23 cellular contexts compared by ENCODE assay signal in genomic region chr7:128422856-128423255, GRCh38. TPM values are rescaled to one million over a fixed set of nuclear protein-coding genes. Genes with fewer than 3 reads are reported as not detected.
A peak's percentile ranks its signal among the peaks of the same experiment; 100 is the strongest.
DNase-seq lines count a peak whose midpoint lies in the region; ATAC-seq and TF ChIP-seq lines count a peak whose summit lies in the region.
"Had no signal": no experiment of that assay in that cellular context is flagged by ENCODE, and none has a peak within 500 bp of the region (broad histone marks: within the 10 kb centered on the region; RNA-seq: fewer than 3 reads in every experiment).

No MANE protein-coding gene starts in this region.

- no peaks in the 10 kb centered on the region for H3K9me3 ChIP-seq in left ventricle myocardium inferior (replicated peaks)
- H3K9me3 ChIP-seq: ascending aorta, BE2C, SJSA1, tibial nerve had no signal

- POLR2A ChIA-PET in RWPE1 (lab: Yijun Ruan, JAX; ENCODE audit: low non-redundant PET), result no interaction called here

- no peaks in the 10 kb centered on the region for H3K36me3 ChIP-seq in left ventricle myocardium inferior
- H3K36me3 ChIP-seq: ascending aorta, BE2C, SJSA1, tibial nerve had no signal

- intact Hi-C loops in Right ventricle myocardium inferior (cut with DNase I), result no loop called here
- intact Hi-C loops in cardiac septum (cut with DNase I), result no loop called here
- intact Hi-C loops in left ventricle myocardium inferior (cut with micrococcal nuclease), result no loop called here

- ATAC-seq in Right ventricle myocardium inferior, result peak; percentile 64
- no peak for ATAC-seq in GM18907 (IDR thresholded peaks at IDR 0.05; ENCODE audit: unreplicated experiment)
- ATAC-seq: Panc1 had no signal

- CTCF ChIA-PET in RWPE1 (lab: Yijun Ruan, JAX), result interaction anchor here (1.2 kb wide), 1 partner anchor 75 kb away, joined by 4 read pairs; no protein-coding TSS in a partner anchor

- no peak for TF ChIP-seq CTCF in left ventricle myocardium inferior (IDR thresholded peaks at IDR 0.05; ENCODE audit: borderline replicate concordance)
- TF ChIP-seq CTCF in RWPE1 (conservative IDR thresholded peaks at IDR 0.05; ENCODE audit: low read depth), result no peak

- H3K27ac ChIP-seq in left ventricle myocardium inferior (replicated peaks) (peak overlapping the region; percentile 39), RWPE1 (no peak overlapping the region)
- H3K27ac ChIP-seq: ascending aorta, SJSA1, skin epidermis, tibial nerve had no signal

- DNase-seq in Right ventricle myocardium inferior (ENCODE audit: missing footprints) (peak; percentile 73), cardiac septum (ENCODE audit: low spot score) (no peak), SKM-1 (lab: John Stamatoyannopoulos, UW; ENCODE audit: unreplicated experiment) (peak; percentile 76), left ventricle myocardium inferior (peak; percentile 67), RWPE1 (ENCODE audit: low spot score) (no peak), D341Med (ENCODE audit: low spot score) (no peak)
- DNase-seq: activated B cell treated with CpG ODN at 0.5 μM for 24 hours; activated CD4-positive, alpha-beta T cell treated with anti-CD3 and anti-CD28 coated beads, Interleukin-2, amount 50 U/mL, for 4 hours; activated CD8-positive, alpha-beta memory T cell treated with anti-CD3 and anti-CD28 coated beads, Interleukin-2, amount 50 U/mL, for 48 hours; BE2C; GOT3; HFFc6; hippocampal formation; naive B cell; NCI-H1417; occipital lobe; T-helper 1 cell had no signal

- no peaks in the 10 kb centered on the region for H3K27me3 ChIP-seq in left ventricle myocardium inferior (ENCODE audit: low read depth)
- H3K27me3 ChIP-seq: ascending aorta, BE2C, SJSA1, tibial nerve had no signal

- H3K4me3 ChIP-seq in left ventricle myocardium inferior, result no peak overlapping the region
- H3K4me3 ChIP-seq: ascending aorta, SJSA1, skin epidermis, tibial nerve had no signal

- H3K4me1 ChIP-seq in left ventricle myocardium inferior, result peaks cover 16% of the 10 kb centered on the region
- H3K4me1 ChIP-seq: ascending aorta, SJSA1 had no signal

RNA-seq across cellular contexts. Expression of gene IMPDH1, which starts 13.1 kb away (rescaled TPM):
- total RNA-seq in Right ventricle myocardium inferior (25.5 TPM), cardiac septum (22.2 TPM), left ventricle myocardium inferior (17.4 TPM)

RNA-seq across cellular contexts. Expression of gene HILPDA, which starts 32.8 kb away (rescaled TPM):
- 5.9 TPM for total RNA-seq in Right ventricle myocardium inferior
- 14.0 TPM for total RNA-seq in cardiac septum
- 7.9 TPM for total RNA-seq in left ventricle myocardium inferior

RNA-seq across cellular contexts. Expression of gene METTL2B, which starts 53.7 kb away (rescaled TPM):
- total RNA-seq in Right ventricle myocardium inferior (17.1 TPM), cardiac septum (22.8 TPM), left ventricle myocardium inferior (19.5 TPM)

Comparison
In these comparisons a context has a peak if more than half of its experiments do, and no peak if none do; other contexts are left out.
1. DNase-seq: peak in Right ventricle myocardium inferior (single experiment), SKM-1 (single experiment) and left ventricle myocardium inferior (single experiment); none in cardiac septum (single experiment), RWPE1 (single experiment) and D341Med (single experiment).